13 cellular contexts compared by ENCODE assay signal in the genomic region with DNA sequence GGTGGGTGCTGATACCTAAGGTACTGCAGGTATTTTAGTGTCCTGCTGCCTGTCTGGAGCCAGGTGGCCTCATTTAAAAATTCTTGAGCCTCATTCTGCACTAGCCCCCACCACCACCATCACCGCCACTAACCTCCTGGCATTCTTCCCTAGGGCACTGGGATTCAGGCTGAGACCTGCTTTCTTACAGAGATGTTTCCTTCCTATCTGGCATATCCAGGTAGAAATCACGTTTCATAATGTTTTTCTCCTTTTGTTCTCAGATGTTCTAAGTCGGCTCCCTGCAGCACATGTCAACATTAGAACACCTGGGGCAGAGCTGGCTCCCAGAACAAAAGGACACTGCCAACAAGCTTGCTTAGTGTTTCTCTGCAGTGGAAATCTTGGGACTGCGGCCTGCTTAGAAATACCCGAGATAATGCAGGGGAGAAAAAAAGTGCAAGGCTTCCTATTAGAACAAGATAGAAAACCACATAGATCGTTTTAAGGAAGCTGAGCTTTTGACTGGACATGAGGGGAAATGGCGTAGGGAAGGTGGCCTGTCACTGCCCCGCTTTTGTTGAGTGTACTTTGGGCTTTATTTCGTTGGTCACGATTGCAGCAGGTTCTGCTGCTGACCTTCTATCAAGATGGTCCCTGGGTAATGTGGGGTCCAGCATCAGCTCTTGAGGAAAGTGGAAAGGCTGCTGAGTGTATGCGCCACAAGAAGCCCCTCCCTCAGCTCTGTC. TPM values are rescaled to one million over a fixed set of nuclear protein-coding genes. Genes with fewer than 3 reads are reported as not detected.
DNase-seq lines count a peak whose midpoint lies in the region; ATAC-seq and TF ChIP-seq lines count a peak whose summit lies in the region.
"Had no signal": no experiment of that assay in that cellular context is flagged by ENCODE, and none has a peak within 500 bp of the region (broad histone marks: within the 10 kb centered on the region; RNA-seq: fewer than 3 reads in every experiment).

No MANE protein-coding gene starts in this region.

- peaks cover 20% of the 10 kb centered on the region for H3K27me3 Mint-ChIP-seq in chondrocyte (ENCODE audit: low read depth)

- H3K27ac Mint-ChIP-seq in chondrocyte (ENCODE audit: unreplicated experiment), result no peak overlapping the region
- H3K27ac Mint-ChIP-seq: activated naive CD8-positive, alpha-beta T cell treated with anti-CD3 and anti-CD28 coated beads for 36 hours; immature natural killer cell; stimulated activated naive CD8-positive, alpha-beta T cell treated with anti-CD3 and anti-CD28 coated beads, Interleukin-15, amount 100 ng/mL, for 72 hours; WTC11 had no signal

- H3K36me3 Mint-ChIP-seq in chondrocyte (ENCODE audit: low read depth), result peaks cover 4% of the 10 kb centered on the region
- H3K36me3 Mint-ChIP-seq: immature natural killer cell, WTC11 had no signal

- H3K9me3 ChIP-seq in esophagus squamous epithelium (no peaks in the 10 kb centered on the region), thyroid gland (no peaks in the 10 kb centered on the region)
- H3K9me3 ChIP-seq: sigmoid colon had no signal

- H3K4me3 ChIP-seq in esophagus squamous epithelium (no peak overlapping the region), thyroid gland (replicated peaks in 1 of 3) (no peak overlapping the region)
- H3K4me3 ChIP-seq: sigmoid colon had no signal

- H3K4me3 Mint-ChIP-seq in chondrocyte (ENCODE audit: unreplicated experiment), result no peak overlapping the region
- H3K4me3 Mint-ChIP-seq: activated naive CD8-positive, alpha-beta T cell treated with anti-CD3 and anti-CD28 coated beads for 36 hours; immature natural killer cell; stimulated activated naive CD8-positive, alpha-beta T cell treated with anti-CD3 and anti-CD28 coated beads, Interleukin-15, amount 100 ng/mL, for 72 hours; WTC11 had no signal

- H3K36me3 ChIP-seq in esophagus squamous epithelium (no peaks in the 10 kb centered on the region), thyroid gland (no peaks in the 10 kb centered on the region)
- H3K36me3 ChIP-seq: sigmoid colon had no signal

- WGBS in esophagus squamous epithelium, 2 donors, result 45 to 56% methylated on average over 9 of the region's 11 CpGs
- WGBS in thyroid gland, 2 donors, result 79 to 84% methylated on average over 11 of the region's 11 CpGs

- H3K9me3 Mint-ChIP-seq in chondrocyte (ENCODE audit: low read depth), result no peaks in the 10 kb centered on the region

- TF ChIP-seq CTCF in esophagus squamous epithelium (IDR thresholded peaks at IDR 0.05), result no peak
- TF ChIP-seq CTCF in thyroid gland (IDR thresholded peaks at IDR 0.05), result no peak
- TF ChIP-seq CTCF in chondrocyte (IDR thresholded peaks at IDR 0.05), result no peak

- peaks cover 6% of the 10 kb centered on the region for H3K4me1 Mint-ChIP-seq in chondrocyte (ENCODE audit: low read depth)
- H3K4me1 Mint-ChIP-seq: immature natural killer cell had no signal

- DNase-seq in NCI-H146 (lab: John Stamatoyannopoulos, UW) (peak; percentile 83), OCI-M1 (lab: John Stamatoyannopoulos, UW) (peak; percentile 60), esophagus squamous epithelium (lab: John Stamatoyannopoulos, UW) (no peak), thyroid gland (peak; percentile 11 to 41), posterior cingulate gyrus (no peak), chondrocyte (ENCODE audit: low spot score) (no peak)
- DNase-seq: activated CD8-positive, alpha-beta memory T cell treated with anti-CD3 and anti-CD28 coated beads, Interleukin-2, amount 50 U/mL, for 48 hours; activated naive CD8-positive, alpha-beta T cell treated with anti-CD3 and anti-CD28 coated beads for 36 hours; immature natural killer cell; sigmoid colon; stimulated activated naive CD8-positive, alpha-beta T cell treated with anti-CD3 and anti-CD28 coated beads, Interleukin-15, amount 100 ng/mL, for 72 hours had no signal

- intact Hi-C loops in esophagus squamous epithelium (cut with DNase I) (no loop called here), thyroid gland (cut with DNase I) (no loop called here), posterior cingulate gyrus (cut with DNase I) (no loop called here)

- no peaks in the 10 kb centered on the region for H3K27me3 ChIP-seq in esophagus squamous epithelium
- H3K27me3 ChIP-seq in thyroid gland, result no peaks in the 10 kb centered on the region
- H3K27me3 ChIP-seq: sigmoid colon had no signal

- TF ChIP-seq POLR2A in esophagus squamous epithelium (IDR thresholded peaks at IDR 0.05), result no peak
- TF ChIP-seq POLR2A in thyroid gland (IDR thresholded peaks at IDR 0.05), result no peak

- ATAC-seq in activated CD4-positive, CD25-positive, alpha-beta regulatory T cell treated with anti-CD3 and anti-CD28 coated beads, Interleukin-2, amount 50 U/mL, for 24 hours, result no peak
- ATAC-seq: stimulated activated naive CD8-positive, alpha-beta T cell treated with anti-CD3 and anti-CD28 coated beads, Interleukin-15, amount 100 ng/mL, for 72 hours; WTC11 had no signal

- H3K27ac ChIP-seq in esophagus squamous epithelium, result peak overlapping the region; percentile 80 to 90 (median 86)
- H3K27ac ChIP-seq in thyroid gland, result peak overlapping the region; percentile 66 to 87 (median 76)
- H3K27ac ChIP-seq: sigmoid colon had no signal

- H3K4me1 ChIP-seq in esophagus squamous epithelium, result peaks cover 8 to 56% (median 9%) of the 10 kb centered on the region in 3 donors
- peaks cover 35 to 39% of the 10 kb centered on the region in 2 donors for H3K4me1 ChIP-seq in thyroid gland
- H3K4me1 ChIP-seq: sigmoid colon had no signal

RNA-seq across cellular contexts. Expression of gene PPARG, which starts 59.6 kb away (rescaled TPM):
- 10 to 100 TPM in 3 of 4 donors, 1 to 10 TPM in 1; 6.3 to 13.8 (median 11.4) TPM for total RNA-seq in esophagus squamous epithelium
- total RNA-seq in thyroid gland, result 10 to 100 TPM; 20.0 to 27.3 (median 23.7) TPM
- 3.3 to 9.7 TPM (median 9.2 TPM) in 3 replicates for total RNA-seq in chondrocyte

Comparison
In these comparisons a context has a peak if more than half of its experiments do, and no peak if none do; other contexts are left out.
1. DNase-seq: peak in NCI-H146 (single experiment), OCI-M1 (single experiment) and thyroid gland (2 of 2); none in esophagus squamous epithelium (single experiment), posterior cingulate gyrus (0 of 10) and chondrocyte (single experiment).